In genomic region chr5:149264432-149265069, GRCh38 we compare ENCODE assay signal across 8 cellular contexts. TPM values are rescaled to one million over a fixed set of nuclear protein-coding genes. Genes with fewer than 3 reads are reported as not detected.
DNase-seq lines count a peak whose midpoint lies in the region; ATAC-seq and TF ChIP-seq lines count a peak whose summit lies in the region.

No MANE protein-coding gene starts in this region.

- TF ChIP-seq POLR2A in prostate gland (IDR thresholded peaks at IDR 0.05), result no peak

- H3K36me3 ChIP-seq in MM.1S (replicated peaks; ENCODE audit: insufficient read depth, low read length) (no peaks in the 10 kb centered on the region), prostate gland (no peaks in the 10 kb centered on the region)

- H3K4me1 ChIP-seq in MM.1S (ENCODE audit: low read length), result peaks cover 8% of the 10 kb centered on the region
- no peaks in the 10 kb centered on the region for H3K4me1 ChIP-seq in prostate gland (replicated peaks)

- H3K4me2 ChIP-seq in MM.1S (ENCODE audit: low read depth, low read length), result peak overlapping the region; percentile 44

- no peaks in the 10 kb centered on the region for H3K27me3 ChIP-seq in MM.1S (replicated peaks; ENCODE audit: insufficient read depth, low read length)
- H3K27me3 ChIP-seq in prostate gland (replicated peaks; ENCODE audit: insufficient read depth), result no peaks in the 10 kb centered on the region

- H3K27ac ChIP-seq in MM.1S (ENCODE audit: low read length) (peak overlapping the region; percentile 19; the same call in 1 of the 2 replicates), prostate gland (no peak overlapping the region)

- peak overlapping the region; percentile 69 for H2AFZ ChIP-seq in MM.1S (ENCODE audit: low read length)

- intact Hi-C loops in prostate gland (cut with DNase I), result loop anchor here (5.0 kb wide), 1 partner anchor 93 kb away; the partner anchor contains the start of gene PCYOX1L

- DNase-seq in ELR (ENCODE audit: low read depth) (peak; percentile 20), MM.1S (peak; percentile 90), epithelial cell of esophagus (ENCODE audit: low read depth) (peak; percentile 81), prostate gland (ENCODE audit: low spot score) (peak; percentile 40), KBM-7 (no peak), NOMO-1 (lab: John Stamatoyannopoulos, UW; ENCODE audit: unreplicated experiment in 2 of 2) (no peak)
- peak; percentile 45 for DNase-seq in activated CD4-positive, CD25-positive, alpha-beta regulatory T cell treated with anti-CD3 and anti-CD28 coated beads, Interleukin-2, amount 50 U/mL, for 72 hours

- peak; percentile 79 for ATAC-seq in GM21717 (IDR thresholded peaks at IDR 0.05; ENCODE audit: unreplicated experiment)

- H3K4me3 ChIP-seq in MM.1S (ENCODE audit: low read length) (no peak overlapping the region), epithelial cell of esophagus (ENCODE audit: low read length) (no peak overlapping the region), prostate gland (no peak overlapping the region)

- TF ChIP-seq CTCF in MM.1S (IDR thresholded peaks at IDR 0.05; ENCODE audit: low read length) (peak; percentile 95), epithelial cell of esophagus (IDR thresholded peaks at IDR 0.05; ENCODE audit: insufficient read depth, low read depth, low read length, missing control alignments) (peak; percentile 94), prostate gland (IDR thresholded peaks at IDR 0.05) (peak; percentile 18 to 59 (median 45))

- H3K9ac ChIP-seq in MM.1S (ENCODE audit: low read length), result no peak overlapping the region

- no peaks in the 10 kb centered on the region for H4K20me1 ChIP-seq in MM.1S (ENCODE audit: insufficient read depth, low read length)

- H3K9me3 ChIP-seq in MM.1S (replicated peaks; ENCODE audit: insufficient read depth, low read length), result no peaks in the 10 kb centered on the region
- H3K9me3 ChIP-seq in prostate gland, result no peaks in the 10 kb centered on the region

- peaks cover 4% of the 10 kb centered on the region; the same call in 1 of the 2 replicates for H3F3A ChIP-seq in MM.1S (ENCODE audit: insufficient read depth, low read length)

- in situ Hi-C loops in KBM-7 (cut with MboI; ENCODE audit: low pct_unique_long_range_greater_than_20kb, low sequenced_read_pairs), result loop anchor here (25.0 kb wide), 1 partner anchor 527 kb away; no protein-coding TSS in a partner anchor

- no peaks in the 10 kb centered on the region for H3K9me2 ChIP-seq in MM.1S (replicated peaks; ENCODE audit: insufficient read depth, low read length)

- WGBS in prostate gland, result 33% methylated on average over 12 of the region's 12 CpGs

- no peaks in the 10 kb centered on the region for H3K79me2 ChIP-seq in MM.1S (ENCODE audit: low read length)

RNA-seq across cellular contexts. Expression of gene AFAP1L1, which starts 7.1 kb away (rescaled TPM):
- 10 to 100 TPM in 1 of 2 donors, 1 to 10 TPM in 1; 8.4 to 10.3 TPM for total RNA-seq in prostate gland

Comparison
In these comparisons a context has a peak if more than half of its experiments do, and no peak if none do; other contexts are left out.
1. DNase-seq: peak in ELR (single experiment), MM.1S (single experiment), activated CD4-positive, CD25-positive, alpha-beta regulatory T cell treated with anti-CD3 and anti-CD28 coated beads, Interleukin-2, amount 50 U/mL, for 72 hours (single experiment), epithelial cell of esophagus (single experiment) and prostate gland (single experiment); none in KBM-7 (single experiment) and NOMO-1 (0 of 2).
2. CTCF ChIP-seq: peak in every context shown above with its lines; median percentile 95 in MM.1S; 94 in epithelial cell of esophagus; 45 in prostate gland.